8 cellular contexts compared by ENCODE assay signal in genomic region chr16:1772362-1772907, GRCh38. TPM values are rescaled to one million over a fixed set of nuclear protein-coding genes. Genes with fewer than 3 reads are reported as not detected.
DNase-seq lines count a peak whose midpoint lies in the region; ATAC-seq and TF ChIP-seq lines count a peak whose summit lies in the region.

TSS of gene EME2 (plus strand) at chr16:1772810. CDS start at chr16:1773228, 418 bp downstream.

- H4K20me1 ChIP-seq in HCT116 (ENCODE audit: insufficient read depth) = peaks cover 5% of the 10 kb centered on the region; the same call in 1 of the 2 replicates

- BruUV-seq in HCT116 (replicated peaks; lab: Mats Ljungman, UMichigan) = no TSS peak

- peak within 1 kb of the TSS; percentile 88 to 97 for H3K4me3 ChIP-seq in HCT116 (replicated peaks in 1 of 2; ENCODE audit: low read depth in 1 of 2, low read length in 2 of 2)
- H3K4me3 ChIP-seq in iPS-15b (ENCODE audit: low read depth, low read length) = peak within 1 kb of the TSS; percentile 85

- H3K9ac ChIP-seq in HCT116 (ENCODE audit: low read length) = peak within 1 kb of the TSS; percentile 93
- H3K9ac ChIP-seq in iPS-15b (ENCODE audit: low read depth, low read length) = peak within 1 kb of the TSS; percentile 88

- peak in 8 of 10 experiments; percentile 27 to 58 (median 35) for DNase-seq in CD4-positive, alpha-beta T cell
- DNase-seq in HCT116 (ENCODE audit: low read depth, low spot score) (no peak), RWPE1 (ENCODE audit: low spot score) (no peak), amniotic epithelial cell (ENCODE audit: low read depth) (peak; percentile 32), ecto neural progenitor cell (ENCODE audit: low spot score) (no peak)
- peak; percentile 25 to 41 for DNase-seq in stimulated activated CD4-positive, alpha-beta T cell treated with anti-CD3 and anti-CD28 coated beads, Interleukin-12 subunit alpha, Interleukin-12 subunit beta, amount 100 ng/mL, for 24 hours (ENCODE audit: low read depth in 2 of 2)

- no peaks in the 10 kb centered on the region for H3K9me2 ChIP-seq in HCT116 (ENCODE audit: insufficient read depth)

- peak; percentile 45 for ATAC-seq in CD4-positive, alpha-beta T cell (ENCODE audit: poor library complexity)
- ATAC-seq in HCT116 = peak; percentile 7
- no peak for ATAC-seq in HG03039 (IDR thresholded peaks at IDR 0.05; ENCODE audit: unreplicated experiment)

- CTCF ChIA-PET in CD4-positive, alpha-beta T cell (lab: Charles Lee) = interaction anchor here (1.1 to 4.0 kb wide), 3 partner anchors 10 to 66 kb away, joined by 3 to 21 read pairs (median 3); partner anchors contain the start of genes MAPK8IP3, NUBP2 and SPSB3
- CTCF ChIA-PET in HCT116 (lab: Charles Lee) (interaction anchor here (0.7 to 1.9 kb wide), 4 partner anchors 10 to 94 kb away, joined by 3 to 13 read pairs (median 4); partner anchors contain the start of genes FAHD1, HAGH, JPT2 and MAPK8IP3), RWPE1 (lab: Yijun Ruan, JAX) (interaction anchor here (1.0 to 1.7 kb wide), 3 partner anchors 28 to 157 kb away, joined by 3 to 8 read pairs (median 3); partner anchors contain the start of gene MAPK8IP3)

- no peaks in the 10 kb centered on the region for H3K27me3 ChIP-seq in CD4-positive, alpha-beta T cell (ENCODE audit: control insufficient read depth, insufficient read depth, low read length)
- H3K27me3 ChIP-seq in HCT116 (ENCODE audit: insufficient read depth, low read length) (no peaks in the 10 kb centered on the region), iPS-15b (ENCODE audit: control insufficient read depth, insufficient read depth, low read length) (no peaks in the 10 kb centered on the region)

- TF ChIP-seq RAD21 in HCT116 (IDR thresholded peaks at IDR 0.05; ENCODE audit: low read depth) = no peak

- H2AFZ ChIP-seq in HCT116 (ENCODE audit: low read depth, low read length, poor library complexity, severe bottlenecking) = no peak within 1 kb of the TSS

- peak within 1 kb of the TSS; percentile 98 for H3K4me3 Mint-ChIP-seq in CD4-positive, alpha-beta T cell

- peaks cover 36% of the 10 kb centered on the region for H3K36me3 Mint-ChIP-seq in CD4-positive, alpha-beta T cell (ENCODE audit: low read depth)

- POLR2A ChIA-PET in CD4-positive, alpha-beta T cell (lab: Charles Lee) = interaction anchor here (0.8 to 7.9 kb wide), 5 partner anchors 9 to 463 kb away, joined by 5 to 163 read pairs (median 7); partner anchors contain the start of genes FAHD1, HAGH, MAPK8IP3 and NUBP2
- POLR2A ChIA-PET in HCT116 (lab: Charles Lee) = interaction anchor here (3.5 kb wide), 1 partner anchor 10 kb away, joined by 23 read pairs; the partner anchor contains the start of genes NUBP2 and SPSB3
- POLR2A ChIA-PET in RWPE1 (lab: Yijun Ruan, JAX; ENCODE audit: low non-redundant PET) = no interaction called here

- H3K9me3 Mint-ChIP-seq in CD4-positive, alpha-beta T cell = no peaks in the 10 kb centered on the region

- no peaks in the 10 kb centered on the region for H3K27me3 Mint-ChIP-seq in CD4-positive, alpha-beta T cell

- H3K4me1 ChIP-seq in HCT116 (ENCODE audit: control insufficient read depth in 1 of 2, insufficient read depth in 2 of 2, low read length in 2 of 2) (peaks cover 14 to 29% of the 10 kb centered on the region in 2 experiments), iPS-15b (ENCODE audit: control insufficient read depth, insufficient read depth, low read length) (peaks cover 2% of the 10 kb centered on the region)

- intact Hi-C loops in CD4-positive, alpha-beta T cell (cut with DNase I, micrococcal nuclease) = loop anchor here (2.0 to 10.0 kb wide), 9 partner anchors 54 to 420 kb away; partner anchors contain the start of genes FAHD1 (in 2 of the 2), HAGH (in 2 of the 2), GNPTG (in 1 of the 2) and JPT2 (in 1 of the 2)
- intact Hi-C loops in HCT116 (cut with micrococcal nuclease) = no loop called here

- RAD21 ChIA-PET in HCT116 (lab: Charles Lee; ENCODE audit: low non-redundant PET in 1 of 2, low total read pairs in 2 of 2, uncharacterized antibody in 2 of 2, unreplicated experiment in 2 of 2) = no interaction called here

- H3K36me3 ChIP-seq in HCT116 (ENCODE audit: control insufficient read depth in 1 of 2, insufficient read depth in 2 of 2, low read length in 2 of 2) (peaks cover 0 to 8% of the 10 kb centered on the region in 2 experiments; a peak in 2 of 4 replicates), iPS-15b (ENCODE audit: control insufficient read depth, insufficient read depth, low read length) (peaks cover 39% of the 10 kb centered on the region)

- H3K79me2 ChIP-seq in HCT116 (ENCODE audit: insufficient read depth, low read length) = peaks cover 52% of the 10 kb centered on the region

- no peak for TF ChIP-seq CTCF in CD4-positive, alpha-beta T cell (IDR thresholded peaks at IDR 0.05)
- TF ChIP-seq CTCF in HCT116 (IDR thresholded peaks at IDR 0.05 in 2 of 3, conservative IDR thresholded peaks at IDR 0.05 in 1 of 3; ENCODE audit: borderline replicate concordance in 1 of 3, insufficient read depth in 1 of 3, low read depth in 2 of 3, low read length in 2 of 3) (no peak), RWPE1 (conservative IDR thresholded peaks at IDR 0.05; ENCODE audit: low read depth) (no peak)

- peak within 1 kb of the TSS; percentile 92 for H3K27ac Mint-ChIP-seq in CD4-positive, alpha-beta T cell

- peaks cover 16% of the 10 kb centered on the region for H3K4me1 Mint-ChIP-seq in CD4-positive, alpha-beta T cell (ENCODE audit: low read depth)

- TF ChIP-seq POLR2A in HCT116 (IDR thresholded peaks at IDR 0.05; ENCODE audit: borderline replicate concordance, extremely low read depth, insufficient read depth, insufficient read length) = no peak

- H3K9me3 ChIP-seq in CD4-positive, alpha-beta T cell (ENCODE audit: control insufficient read depth, low read length) = no peaks in the 10 kb centered on the region
- H3K9me3 ChIP-seq in HCT116 (ENCODE audit: control insufficient read depth in 1 of 2, insufficient read depth in 1 of 2, low read depth in 1 of 2, low read length in 2 of 2) (no peaks in the 10 kb centered on the region), iPS-15b (ENCODE audit: control insufficient read depth, insufficient read depth, low read length) (no peaks in the 10 kb centered on the region)

- peak within 1 kb of the TSS; percentile 69 for H3K27ac ChIP-seq in CD4-positive, alpha-beta T cell (ENCODE audit: low read depth, low read length)
- peak within 1 kb of the TSS; percentile 95 for H3K27ac ChIP-seq in HCT116 (ENCODE audit: low read depth, low read length)
- peak within 1 kb of the TSS; percentile 92 for H3K27ac ChIP-seq in RWPE1

- H3K4me2 ChIP-seq in HCT116 (ENCODE audit: low read length) = peak within 1 kb of the TSS; percentile 100

TF ChIP-seq in HCT116, 20 proteins besides CTCF, POLR2A, EP300 and RAD21 (continues in another document):
- TF ChIP-seq ZFX (IDR thresholded peaks at IDR 0.05) = no peak
- no peak for TF ChIP-seq EZH2phosphoT487 (IDR thresholded peaks at IDR 0.05; ENCODE audit: borderline replicate concordance)
- TF ChIP-seq MAX (IDR thresholded peaks at IDR 0.05) = no peak
- TF ChIP-seq TCF7L2 (IDR thresholded peaks at IDR 0.05; ENCODE audit: borderline replicate concordance, extremely low read depth, insufficient read depth, insufficient read length) = no peak
- TF ChIP-seq ZNF274 (IDR thresholded peaks at IDR 0.05; ENCODE audit: low read depth, low read length) = no peak
- TF ChIP-seq REST (IDR thresholded peaks at IDR 0.05; ENCODE audit: low read depth) = no peak
- TF ChIP-seq EGR1 (IDR thresholded peaks at IDR 0.05; ENCODE audit: low read depth) = no peak
- TF ChIP-seq JUND (IDR thresholded peaks at IDR 0.05) = no peak
- TF ChIP-seq CBX3 (IDR thresholded peaks at IDR 0.05; ENCODE audit: low read depth) = no peak
- no peak for TF ChIP-seq SP1 (IDR thresholded peaks at IDR 0.05; ENCODE audit: low read depth)
- TF ChIP-seq FOSL1 (IDR thresholded peaks at IDR 0.05; ENCODE audit: low read depth) = no peak
- TF ChIP-seq SIN3A (IDR thresholded peaks at IDR 0.05; ENCODE audit: low read depth) = no peak
- no peak for TF ChIP-seq ATF3 (IDR thresholded peaks at IDR 0.05)
- TF ChIP-seq YY1 (IDR thresholded peaks at IDR 0.05; ENCODE audit: extremely low read depth, insufficient replicate concordance, low read depth, low read length) = no peak

RNA-seq across cellular contexts. Expression of gene EME2, which starts in this region (rescaled TPM):
- 10 to 100 TPM; 28.6 to 30.8 TPM for total RNA-seq in CD4-positive, alpha-beta T cell
- 36.3 TPM for total RNA-seq in HCT116 (2021; ENCODE audit: unreplicated experiment)
- polyA plus RNA-seq in HCT116 (2012) = 8.9 and 9.0 TPM in 2 replicates

Comparison
In these comparisons a context has a peak if more than half of its experiments do, and no peak if none do; other contexts are left out.
1. DNase-seq: peak in CD4-positive, alpha-beta T cell (8 of 10), amniotic epithelial cell (single experiment) and stimulated activated CD4-positive, alpha-beta T cell treated with anti-CD3 and anti-CD28 coated beads, Interleukin-12 subunit alpha, Interleukin-12 subunit beta, amount 100 ng/mL, for 24 hours (2 of 2); none in HCT116 (single experiment), RWPE1 (single experiment) and ecto neural progenitor cell (single experiment).
2. Peak in every context shown above with its lines, with median percentiles within 50 percentile points of each other: H3K27ac ChIP-seq.